ENCODE assay signal across 16 cellular contexts in genomic region chr10:77737608-77738007, GRCh38.
A peak's percentile ranks its signal among the peaks of the same experiment; 100 is the strongest.
DNase-seq lines count a peak whose midpoint lies in the region; FAIRE-seq and TF ChIP-seq lines count a peak whose summit lies in the region.
"Had no signal": no experiment of that assay in that cellular context is flagged by ENCODE, and none has a peak within 500 bp of the region (broad histone marks: within the 10 kb centered on the region; RNA-seq: fewer than 3 reads in every experiment).

No MANE protein-coding gene starts in this region.

- H3K27ac Mint-ChIP-seq in chondrocyte (ENCODE audit: unreplicated experiment): peak overlapping the region; percentile 81
- H3K27ac Mint-ChIP-seq: activated CD4-positive, alpha-beta T cell treated with anti-CD3 and anti-CD28 coated beads, Interleukin-2, amount 10 ng/mL, durations not matched to agents 7 days and 5 days; nephron progenitor cell had no signal

- peaks cover 40% of the 10 kb centered on the region for H3K4me1 Mint-ChIP-seq in chondrocyte (ENCODE audit: low read depth)
- H3K4me1 Mint-ChIP-seq: activated CD4-positive, alpha-beta T cell treated with anti-CD3 and anti-CD28 coated beads, Interleukin-2, amount 10 ng/mL, durations not matched to agents 7 days and 5 days had no signal

- FAIRE-seq in HTR-8/SVneo (lab: Jason Lieb, UNC): no peak

- intact Hi-C loops in cardiac septum (cut with DNase I): no loop called here
- intact Hi-C loops in A673 (cut with micrococcal nuclease; ENCODE audit: unreplicated experiment): no loop called here

- POLR2A ChIA-PET in AG04450 (lab: Yijun Ruan, JAX) (interaction anchor here (0.6 kb wide), 1 partner anchor 17 kb away, joined by 3 read pairs; no protein-coding TSS in a partner anchor), A673 (lab: Charles Lee; ENCODE audit: low non-redundant PET) (no interaction called here)

- no peaks in the 10 kb centered on the region for H3K4me1 ChIP-seq in A673 (ENCODE audit: insufficient read depth, low read length, poor library complexity, severe bottlenecking)
- H3K4me1 ChIP-seq: BLaER1, uterus had no signal

- H3K36me3 ChIP-seq in A673 (ENCODE audit: insufficient read depth, low read length, poor library complexity, severe bottlenecking): no peaks in the 10 kb centered on the region
- H3K36me3 ChIP-seq: BLaER1, cardiac muscle cell, uterus had no signal

- H3K4me3 Mint-ChIP-seq in chondrocyte (ENCODE audit: unreplicated experiment): no peak overlapping the region
- H3K4me3 Mint-ChIP-seq: activated CD4-positive, alpha-beta T cell treated with anti-CD3 and anti-CD28 coated beads, Interleukin-2, amount 10 ng/mL, durations not matched to agents 7 days and 5 days; nephron progenitor cell had no signal

- peaks cover 31% of the 10 kb centered on the region for H3K9me3 Mint-ChIP-seq in chondrocyte (ENCODE audit: low read depth)

- H3K27me3 ChIP-seq in AG04450 (ENCODE audit: control insufficient read depth, insufficient read depth, low read length) (no peaks in the 10 kb centered on the region), A673 (replicated peaks; ENCODE audit: insufficient read depth, low read depth, low read length, poor library complexity) (no peaks in the 10 kb centered on the region)
- H3K27me3 ChIP-seq: BLaER1, cardiac muscle cell, uterus had no signal

- TF ChIP-seq CTCF in AG04450 (IDR thresholded peaks at IDR 0.05; ENCODE audit: low read depth, low read length): no peak
- TF ChIP-seq CTCF in chondrocyte (IDR thresholded peaks at IDR 0.05): no peak
- TF ChIP-seq CTCF in A673 (conservative IDR thresholded peaks at IDR 0.05; ENCODE audit: low read depth, low read length): no peak

- CTCF ChIA-PET in AG04450 (lab: Charles Lee): interaction anchor here (0.8 to 1.6 kb wide), 4 partner anchors 19 to 572 kb away, joined by 3 to 10 read pairs (median 4); no protein-coding TSS in a partner anchor
- CTCF ChIA-PET in A673 (lab: Charles Lee): no interaction called here

- no peak overlapping the region for H3K27ac ChIP-seq in AG04450 (ENCODE audit: low read depth, low read length)
- no peak overlapping the region for H3K27ac ChIP-seq in A673 (ENCODE audit: low read depth, low read length, poor library complexity, severe bottlenecking)
- H3K27ac ChIP-seq: BLaER1, cardiac muscle cell, uterus had no signal

- H3K9me3 ChIP-seq in AG04450 (ENCODE audit: control insufficient read depth, insufficient read depth, low read length) (no peaks in the 10 kb centered on the region; the same call in 1 of the 2 replicates), A673 (ENCODE audit: low read depth, low read length, poor library complexity, severe bottlenecking) (no peaks in the 10 kb centered on the region)
- H3K9me3 ChIP-seq: uterus had no signal

- H3K36me3 Mint-ChIP-seq in chondrocyte (ENCODE audit: low read depth): peaks cover 11% of the 10 kb centered on the region

- H3K4me3 ChIP-seq in AG04450 (ENCODE audit: low read depth, low read length) (no peak overlapping the region), A673 (ENCODE audit: low read depth, low read length, poor library complexity, severe bottlenecking) (no peak overlapping the region)
- H3K4me3 ChIP-seq: BLaER1, cardiac muscle cell, uterus had no signal

- DNase-seq in AG04450 (ENCODE audit: low read depth, low spot score) (peak; percentile 62), HTR-8/SVneo (ENCODE audit: insufficient read length, low spot score) (peak; percentile 14), chondrocyte (ENCODE audit: low spot score) (no peak), kidney glomerular epithelial cell (lab: John Stamatoyannopoulos, UW) (peak; percentile 90), cardiac septum (ENCODE audit: low spot score) (no peak), DMS53 treated with DMSO at 0.1 percent for 48 hours (lab: John Stamatoyannopoulos, UW; ENCODE audit: unreplicated experiment) (no peak), amygdala (lab: John Stamatoyannopoulos, UW) (no peak), A673 (ENCODE audit: low spot score) (no peak)
- DNase-seq: activated CD4-positive, alpha-beta T cell treated with anti-CD3 and anti-CD28 coated beads, Interleukin-2, amount 10 ng/mL, durations not matched to agents 7 days and 5 days; foreskin melanocyte; GF-D8; left colon; nephron progenitor cell; uterus had no signal

- H3K27me3 Mint-ChIP-seq in chondrocyte (ENCODE audit: low read depth): no peaks in the 10 kb centered on the region

- BruUV-seq in A673 (replicated peaks; lab: Mats Ljungman, UMichigan): no TSS peak

Comparison
In these comparisons a context has a peak if more than half of its experiments do, and no peak if none do; other contexts are left out.
1. DNase-seq: peak in AG04450 (single experiment), HTR-8/SVneo (single experiment) and kidney glomerular epithelial cell (single experiment); none in chondrocyte (single experiment), cardiac septum (single experiment), DMS53 treated with DMSO at 0.1 percent for 48 hours (single experiment), amygdala (0 of 56) and A673 (single experiment).